20 cellular contexts compared by ENCODE assay signal in genomic region chr1:9904571-9904970, GRCh38. TPM values are rescaled to one million over a fixed set of nuclear protein-coding genes. Genes with fewer than 3 reads are reported as not detected.
A peak's percentile ranks its signal among the peaks of the same experiment; 100 is the strongest.
DNase-seq lines count a peak whose midpoint lies in the region; ATAC-seq and TF ChIP-seq lines count a peak whose summit lies in the region.
"Had no signal": no experiment of that assay in that cellular context is flagged by ENCODE, and none has a peak within 500 bp of the region (broad histone marks: within the 10 kb centered on the region; RNA-seq: fewer than 3 reads in every experiment).

No MANE protein-coding gene starts in this region.

- peaks cover 6% of the 10 kb centered on the region for H3K27me3 Mint-ChIP-seq in activated T-cell treated with anti-CD3 and anti-CD28 coated beads, Interleukin-2, amount 50 U/mL, for 72 hours (ENCODE audit: low read depth)
- H3K27me3 Mint-ChIP-seq in activated T-cell treated with anti-CD3 and anti-CD28 coated beads, Interleukin-2, amount 50 U/mL, for 4 hours (ENCODE audit: low read depth): no peaks in the 10 kb centered on the region
- no peaks in the 10 kb centered on the region for H3K27me3 Mint-ChIP-seq in dendritic cell treated with granulocyte-macrophage colony-stimulating factor and Interleukin-4, amounts not matched to agents 40 ng/mL and 50 ng/mL, for 4 days
- H3K27me3 Mint-ChIP-seq in osteocyte (ENCODE audit: unreplicated experiment): no peaks in the 10 kb centered on the region
- no peaks in the 10 kb centered on the region for H3K27me3 Mint-ChIP-seq in mesothelial cell of epicardium (ENCODE audit: low read depth)
- H3K27me3 Mint-ChIP-seq: stimulated activated naive CD8-positive, alpha-beta T cell treated with anti-CD3 and anti-CD28 coated beads, Interleukin-15, Interleukin-2, amounts not matched to agents 100 ng/mL and 50 ng/mL, for 24 hours had no signal

- no peak overlapping the region for H3K4me2 ChIP-seq in Karpas-422 (ENCODE audit: low read depth, low read length, poor library complexity, severe bottlenecking)
- H3K4me2 ChIP-seq: A549 had no signal

- intact Hi-C loops in dendritic cell treated with granulocyte-macrophage colony-stimulating factor and Interleukin-4, amounts not matched to agents 40 ng/mL and 50 ng/mL, for 4 days (cut with micrococcal nuclease): no loop called here

- H3K9me3 Mint-ChIP-seq in activated T-cell treated with anti-CD3 and anti-CD28 coated beads, Interleukin-2, amount 50 U/mL, for 72 hours: no peaks in the 10 kb centered on the region
- no peaks in the 10 kb centered on the region for H3K9me3 Mint-ChIP-seq in activated T-cell treated with anti-CD3 and anti-CD28 coated beads, Interleukin-2, amount 50 U/mL, for 4 hours
- H3K9me3 Mint-ChIP-seq in dendritic cell treated with granulocyte-macrophage colony-stimulating factor and Interleukin-4, amounts not matched to agents 40 ng/mL and 50 ng/mL, for 4 days: no peaks in the 10 kb centered on the region
- H3K9me3 Mint-ChIP-seq in osteocyte (ENCODE audit: unreplicated experiment) (no peaks in the 10 kb centered on the region), mesothelial cell of epicardium (no peaks in the 10 kb centered on the region)
- H3K9me3 Mint-ChIP-seq: brain; stimulated activated naive CD8-positive, alpha-beta T cell treated with anti-CD3 and anti-CD28 coated beads, Interleukin-15, Interleukin-2, amounts not matched to agents 100 ng/mL and 50 ng/mL, for 24 hours had no signal

- peaks cover 0 to 2% of the 10 kb centered on the region in 2 donors for H3K36me3 Mint-ChIP-seq in activated T-cell treated with anti-CD3 and anti-CD28 coated beads, Interleukin-2, amount 50 U/mL, for 72 hours (ENCODE audit: insufficient read depth in 2 of 2)
- no peaks in the 10 kb centered on the region for H3K36me3 Mint-ChIP-seq in activated T-cell treated with anti-CD3 and anti-CD28 coated beads, Interleukin-2, amount 50 U/mL, for 4 hours (ENCODE audit: insufficient read depth)
- peaks cover 33% of the 10 kb centered on the region for H3K36me3 Mint-ChIP-seq in dendritic cell treated with granulocyte-macrophage colony-stimulating factor and Interleukin-4, amounts not matched to agents 40 ng/mL and 50 ng/mL, for 4 days (ENCODE audit: low read depth)
- H3K36me3 Mint-ChIP-seq in osteocyte (ENCODE audit: unreplicated experiment): peaks cover 2% of the 10 kb centered on the region
- H3K36me3 Mint-ChIP-seq in mesothelial cell of epicardium: no peaks in the 10 kb centered on the region
- H3K36me3 Mint-ChIP-seq: activated CD8-positive, alpha-beta memory T cell treated with anti-CD3 and anti-CD28 coated beads, Interleukin-2, amount 10 ng/mL, durations not matched to agents 7 days and 5 days; brain had no signal

- H4K20me1 ChIP-seq in Karpas-422 (ENCODE audit: insufficient read depth, low read depth, low read length): no peaks in the 10 kb centered on the region

- H3K4me1 Mint-ChIP-seq in activated T-cell treated with anti-CD3 and anti-CD28 coated beads, Interleukin-2, amount 50 U/mL, for 72 hours (ENCODE audit: low read depth): peaks cover 74% of the 10 kb centered on the region
- H3K4me1 Mint-ChIP-seq in activated T-cell treated with anti-CD3 and anti-CD28 coated beads, Interleukin-2, amount 50 U/mL, for 4 hours (ENCODE audit: low read depth): peaks cover 42% of the 10 kb centered on the region
- peaks cover 83% of the 10 kb centered on the region for H3K4me1 Mint-ChIP-seq in dendritic cell treated with granulocyte-macrophage colony-stimulating factor and Interleukin-4, amounts not matched to agents 40 ng/mL and 50 ng/mL, for 4 days (ENCODE audit: low read depth)
- peaks cover 29% of the 10 kb centered on the region for H3K4me1 Mint-ChIP-seq in osteocyte (ENCODE audit: unreplicated experiment)
- peaks cover 28% of the 10 kb centered on the region for H3K4me1 Mint-ChIP-seq in mesothelial cell of epicardium

- no peaks in the 10 kb centered on the region for H3K79me2 ChIP-seq in Karpas-422 (ENCODE audit: low read length)

- ATAC-seq in activated T-cell treated with anti-CD3 and anti-CD28 coated beads, Interleukin-2, amount 50 U/mL, for 72 hours (replicated peaks in 1 of 2): no peak
- no peak for ATAC-seq in activated T-cell treated with anti-CD3 and anti-CD28 coated beads, Interleukin-2, amount 50 U/mL, for 4 hours
- ATAC-seq: A549 had no signal

- no peak overlapping the region for H3K4me3 ChIP-seq in Karpas-422 (ENCODE audit: low read length)
- H3K4me3 ChIP-seq: A549, colonic mucosa, tibial nerve had no signal

- H2AFZ ChIP-seq in Karpas-422 (ENCODE audit: low read length): no peak overlapping the region

- TF ChIP-seq CTCF in osteocyte (IDR thresholded peaks at IDR 0.05) (no peak), mesothelial cell of epicardium (IDR thresholded peaks at IDR 0.05; ENCODE audit: unreplicated experiment) (no peak)

- peak overlapping the region; percentile 68 to 81 for H3K4me3 Mint-ChIP-seq in activated T-cell treated with anti-CD3 and anti-CD28 coated beads, Interleukin-2, amount 50 U/mL, for 72 hours
- no peak overlapping the region for H3K4me3 Mint-ChIP-seq in activated T-cell treated with anti-CD3 and anti-CD28 coated beads, Interleukin-2, amount 50 U/mL, for 4 hours
- no peak overlapping the region for H3K4me3 Mint-ChIP-seq in dendritic cell treated with granulocyte-macrophage colony-stimulating factor and Interleukin-4, amounts not matched to agents 40 ng/mL and 50 ng/mL, for 4 days
- H3K4me3 Mint-ChIP-seq in osteocyte (ENCODE audit: unreplicated experiment) (no peak overlapping the region), mesothelial cell of epicardium (no peak overlapping the region)
- H3K4me3 Mint-ChIP-seq: activated CD8-positive, alpha-beta memory T cell treated with anti-CD3 and anti-CD28 coated beads, Interleukin-2, amount 10 ng/mL, durations not matched to agents 7 days and 5 days; stimulated activated naive CD8-positive, alpha-beta T cell treated with anti-CD3 and anti-CD28 coated beads, Interleukin-15, Interleukin-2, amounts not matched to agents 100 ng/mL and 50 ng/mL, for 24 hours had no signal

- H3K9ac ChIP-seq in Karpas-422 (ENCODE audit: low read length): no peak overlapping the region

- peaks cover 14% of the 10 kb centered on the region for H3K4me1 ChIP-seq in Karpas-422 (ENCODE audit: low read length)

- no peaks in the 10 kb centered on the region for H3K9me3 ChIP-seq in Karpas-422 (ENCODE audit: low read length)
- H3K9me3 ChIP-seq: A549, colonic mucosa, tibial nerve had no signal

- DNase-seq in activated T-cell treated with anti-CD3 and anti-CD28 coated beads, Interleukin-2, amount 50 U/mL, for 72 hours: no peak
- DNase-seq in activated T-cell treated with anti-CD3 and anti-CD28 coated beads, Interleukin-2, amount 50 U/mL, for 4 hours: no peak
- DNase-seq in Karpas-422 (peak; percentile 14), osteocyte (ENCODE audit: extremely low spot score, unreplicated experiment) (no peak), ureter (ENCODE audit: low spot score) (no peak), NCI-H187 (lab: John Stamatoyannopoulos, UW) (no peak), mesothelial cell of epicardium (ENCODE audit: low spot score in 2 of 2, unreplicated experiment in 2 of 2) (no peak)
- DNase-seq: activated CD4-positive, alpha-beta T cell treated with anti-CD3 and anti-CD28 coated beads for 4 hours; activated CD8-positive, alpha-beta memory T cell treated with anti-CD3 and anti-CD28 coated beads, Interleukin-2, amount 10 ng/mL, durations not matched to agents 7 days and 5 days; colonic mucosa; DND-41; NCI-H1092 treated with DMSO at 0.1 percent for 48 hours; NCI-H2029; NCI-H82; stimulated activated CD4-positive, alpha-beta T cell treated with anti-CD3 and anti-CD28 coated beads, Interleukin-4, amount 100 ng/mL, for 1 hour had no signal

- H3K36me3 ChIP-seq in Karpas-422 (ENCODE audit: insufficient read depth, low read length): no peaks in the 10 kb centered on the region
- H3K36me3 ChIP-seq: colonic mucosa, tibial nerve had no signal

- H3K27ac ChIP-seq in Karpas-422 (ENCODE audit: low read length): no peak overlapping the region
- H3K27ac ChIP-seq: A549, colonic mucosa, tibial nerve had no signal

- no peaks in the 10 kb centered on the region for H3K9me2 ChIP-seq in Karpas-422 (replicated peaks; ENCODE audit: insufficient read depth, low read length)

- no peaks in the 10 kb centered on the region for H3K27me3 ChIP-seq in Karpas-422 (ENCODE audit: low read length)
- H3K27me3 ChIP-seq: colonic mucosa, tibial nerve had no signal

- H3K27ac Mint-ChIP-seq in activated T-cell treated with anti-CD3 and anti-CD28 coated beads, Interleukin-2, amount 50 U/mL, for 72 hours: no peak overlapping the region
- H3K27ac Mint-ChIP-seq in dendritic cell treated with granulocyte-macrophage colony-stimulating factor and Interleukin-4, amounts not matched to agents 40 ng/mL and 50 ng/mL, for 4 days: peak overlapping the region; percentile 70
- H3K27ac Mint-ChIP-seq in osteocyte (ENCODE audit: unreplicated experiment) (peak overlapping the region; percentile 4), mesothelial cell of epicardium (no peak overlapping the region)
- H3K27ac Mint-ChIP-seq: activated CD8-positive, alpha-beta memory T cell treated with anti-CD3 and anti-CD28 coated beads, Interleukin-2, amount 10 ng/mL, durations not matched to agents 7 days and 5 days had no signal

RNA-seq across cellular contexts. Expression of gene CTNNBIP1, which starts 5.5 kb away (rescaled TPM):
- 10 to 100 TPM; 16.3 to 21.6 TPM for total RNA-seq in activated T-cell treated with anti-CD3 and anti-CD28 coated beads, Interleukin-2, amount 50 U/mL, for 72 hours
- 1 to 10 TPM; 4.2 to 5.2 (median 4.7) TPM for total RNA-seq in activated T-cell treated with anti-CD3 and anti-CD28 coated beads, Interleukin-2, amount 50 U/mL, for 4 hours
- total RNA-seq in Karpas-422 (2014; rRNA removed; shearing (Covaris generic); ENCODE audit: low replicate concordance): 4.2 and 11.9 TPM in 2 replicates
- total RNA-seq in osteocyte (27.6 and 30.4 TPM in 2 replicates), ureter (28.4 TPM), mesothelial cell of epicardium (49.7 to 52.6 TPM (median 51.5 TPM) in 3 replicates)

RNA-seq across cellular contexts. Expression of gene LZIC, which starts 38.6 kb away (rescaled TPM):
- total RNA-seq in activated T-cell treated with anti-CD3 and anti-CD28 coated beads, Interleukin-2, amount 50 U/mL, for 72 hours: 10 to 100 TPM; 22.7 to 24.5 TPM
- total RNA-seq in activated T-cell treated with anti-CD3 and anti-CD28 coated beads, Interleukin-2, amount 50 U/mL, for 4 hours: 10 to 100 TPM; 31.4 to 35.5 (median 35.5) TPM
- 28.8 and 32.9 TPM in 2 replicates for total RNA-seq in Karpas-422 (2014; rRNA removed; shearing (Covaris generic); ENCODE audit: low replicate concordance)
- total RNA-seq in osteocyte (28.6 and 32.3 TPM in 2 replicates), ureter (27.5 TPM), mesothelial cell of epicardium (34.9 to 36.6 TPM (median 35.1 TPM) in 3 replicates)

RNA-seq across cellular contexts. Expression of gene NMNAT1, which starts 38.7 kb away (rescaled TPM):
- 10 to 100 TPM; 12.3 to 13.7 TPM for total RNA-seq in activated T-cell treated with anti-CD3 and anti-CD28 coated beads, Interleukin-2, amount 50 U/mL, for 72 hours
- 1 to 10 TPM; 3.8 to 5.9 (median 4.4) TPM for total RNA-seq in activated T-cell treated with anti-CD3 and anti-CD28 coated beads, Interleukin-2, amount 50 U/mL, for 4 hours
- total RNA-seq in Karpas-422 (2014; rRNA removed; shearing (Covaris generic); ENCODE audit: low replicate concordance): 6.8 and 8.1 TPM in 2 replicates
- 14.5 TPM in 2 replicates for total RNA-seq in osteocyte
- 12.6 TPM for total RNA-seq in ureter
- 9.7 to 11.3 TPM (median 11.3 TPM) in 3 replicates for total RNA-seq in mesothelial cell of epicardium

Comparison
In these comparisons a context has a peak if more than half of its experiments do, and no peak if none do; other contexts are left out.
1. H3K4me3 Mint-ChIP-seq: peak in activated T-cell treated with anti-CD3 and anti-CD28 coated beads, Interleukin-2, amount 50 U/mL, for 72 hours (2 of 2); none in activated T-cell treated with anti-CD3 and anti-CD28 coated beads, Interleukin-2, amount 50 U/mL, for 4 hours (single experiment), dendritic cell treated with granulocyte-macrophage colony-stimulating factor and Interleukin-4, amounts not matched to agents 40 ng/mL and 50 ng/mL, for 4 days (single experiment), osteocyte (single experiment) and mesothelial cell of epicardium (single experiment).
2. H3K27ac Mint-ChIP-seq: peak in dendritic cell treated with granulocyte-macrophage colony-stimulating factor and Interleukin-4, amounts not matched to agents 40 ng/mL and 50 ng/mL, for 4 days (single experiment) and osteocyte (single experiment); none in activated T-cell treated with anti-CD3 and anti-CD28 coated beads, Interleukin-2, amount 50 U/mL, for 72 hours (single experiment) and mesothelial cell of epicardium (single experiment).